Comparison of ENCODE assay signal across 1 cellular context in genomic region chr2:218727502-218728165, GRCh38.
TF ChIP-seq lines count a peak whose summit lies in the region.

No MANE protein-coding gene starts in this region.

TF ChIP-seq in SK-N-SH treated with all-trans-retinoic acid at 6 μM for 48 hours, 23 proteins besides CTCF, POLR2A, EP300 and RAD21 (continued from another document):
- TF ChIP-seq GLIS3 (CRISPR knock-in tag; IDR thresholded peaks at IDR 0.05) (no peak), RARB (CRISPR knock-in tag; IDR thresholded peaks at IDR 0.05) (no peak), TCF4 (CRISPR knock-in tag; IDR thresholded peaks at IDR 0.05; ENCODE audit: borderline replicate concordance) (no peak), ESRRG (CRISPR knock-in tag; IDR thresholded peaks at IDR 0.05) (no peak), CSRNP3 (CRISPR knock-in tag; IDR thresholded peaks at IDR 0.05) (no peak), ZNF8 (CRISPR knock-in tag; IDR thresholded peaks at IDR 0.05) (no peak)
